16 cellular contexts compared by ENCODE assay signal in the genomic region with DNA sequence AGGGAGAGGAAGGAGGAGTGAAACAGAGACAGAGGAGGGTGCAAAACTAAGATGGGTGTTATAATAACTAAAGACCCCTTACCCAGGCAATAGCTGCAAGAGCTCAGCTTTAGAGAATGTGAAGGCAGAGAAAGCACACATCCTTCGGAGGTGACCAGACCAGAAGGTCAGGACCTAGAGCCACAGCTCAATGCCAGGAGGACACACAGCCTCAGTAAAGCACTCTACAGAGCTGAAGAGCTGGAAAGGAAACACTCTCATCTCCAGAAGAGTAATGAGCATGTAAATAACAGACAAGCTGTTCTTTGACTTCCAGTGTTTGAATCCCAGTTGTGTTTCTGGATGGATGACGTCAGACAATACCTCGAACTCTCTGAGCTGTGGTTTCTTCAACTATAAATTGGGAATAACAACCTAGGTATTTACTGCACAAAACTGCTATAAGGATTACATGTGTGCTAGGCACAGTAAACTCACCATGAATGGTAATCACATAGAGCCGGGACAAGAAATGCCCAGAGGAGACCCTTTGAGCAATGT.
"Had no signal": no experiment of that assay in that cellular context is flagged by ENCODE, and none has a peak within 500 bp of the region (broad histone marks: within the 10 kb centered on the region; RNA-seq: fewer than 3 reads in every experiment).

No MANE protein-coding gene starts in this region.

- H3K4me3 ChIP-seq: body of pancreas, coronary artery, gastroesophageal sphincter, tibial artery had no signal

- H3K27ac Mint-ChIP-seq: stimulated activated memory B cell treated with anti-CD40 and anti-IgM and Interleukin-4, amounts not matched to agents 10 μg/mL and 1 μg/mL and 100 μg/mL, for 72 hours had no signal

- H3K9me3 Mint-ChIP-seq: stimulated activated memory B cell treated with anti-CD40 and anti-IgM and Interleukin-4, amounts not matched to agents 10 μg/mL and 1 μg/mL and 100 μg/mL, for 72 hours had no signal

- FAIRE-seq: keratinocyte had no signal

- H3K4me1 Mint-ChIP-seq: neural crest cell had no signal

- H3K27ac ChIP-seq: coronary artery, tibial artery, WERI-Rb-1 had no signal

- H3K27me3 Mint-ChIP-seq: stimulated activated memory B cell treated with anti-CD40 and anti-IgM and Interleukin-4, amounts not matched to agents 10 μg/mL and 1 μg/mL and 100 μg/mL, for 72 hours had no signal

- H3K9me3 ChIP-seq: body of pancreas, gastroesophageal sphincter, tibial artery had no signal

- H3K27me3 ChIP-seq: body of pancreas, gastroesophageal sphincter, tibial artery had no signal

- DNase-seq: activated CD4-positive, alpha-beta T cell treated with anti-CD3 and anti-CD28 coated beads for 4 hours; activated naive CD4-positive, alpha-beta T cell treated with anti-CD3 and anti-CD28 coated beads, Interleukin-2, amount 50 U/mL, for 16 hours; amniotic stem cell; body of pancreas; central memory CD4-positive, alpha-beta T cell; effector CD8-positive, alpha-beta T cell; retina; stimulated activated CD4-positive, alpha-beta T cell treated with anti-CD3 and anti-CD28 coated beads, Interleukin-1b, Interleukin-23, amount 100 ng/mL, for 48 hours; T1000; tibial artery; WERI-Rb-1 had no signal

- H3K4me3 Mint-ChIP-seq: neural crest cell; stimulated activated memory B cell treated with anti-CD40 and anti-IgM and Interleukin-4, amounts not matched to agents 10 μg/mL and 1 μg/mL and 100 μg/mL, for 72 hours had no signal

- H3K36me3 ChIP-seq: gastroesophageal sphincter, tibial artery, WERI-Rb-1 had no signal
